ENCODE assay signal across 1 cellular context in the genomic region with DNA sequence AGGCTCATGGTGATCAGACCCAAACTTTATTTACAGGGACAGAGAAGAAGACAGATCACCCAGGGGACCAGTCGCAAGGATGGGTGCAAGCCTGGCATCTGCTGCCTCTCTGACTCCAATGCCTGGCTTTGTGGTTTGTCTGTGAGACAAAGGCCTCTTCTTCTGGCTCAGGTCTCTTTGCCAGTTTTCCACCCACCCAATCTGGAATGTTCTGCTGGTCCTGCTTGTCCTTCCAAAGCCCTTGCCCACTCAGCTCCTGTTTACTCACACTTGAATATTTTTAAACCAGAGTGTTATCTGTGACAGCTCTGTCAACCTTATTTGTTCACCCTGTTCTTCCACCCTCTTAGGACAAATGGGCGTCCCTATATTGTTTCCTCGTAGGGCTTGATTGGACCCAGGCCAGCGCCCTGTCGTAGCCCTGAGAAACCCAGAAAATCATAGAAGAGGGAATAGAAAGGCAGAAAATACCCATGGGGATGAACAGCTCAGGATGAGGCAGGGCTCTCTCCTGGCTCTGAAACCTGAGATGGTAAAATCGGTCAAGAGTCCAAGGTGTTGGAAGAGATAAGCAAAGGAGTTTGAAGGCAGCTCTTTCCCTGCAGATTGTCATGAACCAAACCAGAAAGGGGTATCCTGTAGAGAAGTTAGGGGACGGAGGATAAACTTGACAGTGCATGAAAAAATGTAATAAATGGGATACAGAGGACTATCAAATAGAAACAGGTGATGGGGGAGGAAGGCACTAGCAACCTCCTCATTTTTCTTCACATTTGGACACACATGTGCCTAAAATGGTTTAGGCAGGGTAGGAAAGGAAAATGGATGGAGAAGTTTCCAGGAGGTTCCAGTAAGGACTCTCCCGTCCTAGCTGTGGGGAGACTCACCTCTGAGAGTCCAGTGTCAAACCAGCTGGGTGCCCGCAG.
TF ChIP-seq lines count a peak whose summit lies in the region.

No MANE protein-coding gene starts in this region.

TF ChIP-seq in K562, 482 proteins besides CTCF, POLR2A, EP300 and RAD21 (continued from another document and continues in another):
- TF ChIP-seq, protein P1, sequence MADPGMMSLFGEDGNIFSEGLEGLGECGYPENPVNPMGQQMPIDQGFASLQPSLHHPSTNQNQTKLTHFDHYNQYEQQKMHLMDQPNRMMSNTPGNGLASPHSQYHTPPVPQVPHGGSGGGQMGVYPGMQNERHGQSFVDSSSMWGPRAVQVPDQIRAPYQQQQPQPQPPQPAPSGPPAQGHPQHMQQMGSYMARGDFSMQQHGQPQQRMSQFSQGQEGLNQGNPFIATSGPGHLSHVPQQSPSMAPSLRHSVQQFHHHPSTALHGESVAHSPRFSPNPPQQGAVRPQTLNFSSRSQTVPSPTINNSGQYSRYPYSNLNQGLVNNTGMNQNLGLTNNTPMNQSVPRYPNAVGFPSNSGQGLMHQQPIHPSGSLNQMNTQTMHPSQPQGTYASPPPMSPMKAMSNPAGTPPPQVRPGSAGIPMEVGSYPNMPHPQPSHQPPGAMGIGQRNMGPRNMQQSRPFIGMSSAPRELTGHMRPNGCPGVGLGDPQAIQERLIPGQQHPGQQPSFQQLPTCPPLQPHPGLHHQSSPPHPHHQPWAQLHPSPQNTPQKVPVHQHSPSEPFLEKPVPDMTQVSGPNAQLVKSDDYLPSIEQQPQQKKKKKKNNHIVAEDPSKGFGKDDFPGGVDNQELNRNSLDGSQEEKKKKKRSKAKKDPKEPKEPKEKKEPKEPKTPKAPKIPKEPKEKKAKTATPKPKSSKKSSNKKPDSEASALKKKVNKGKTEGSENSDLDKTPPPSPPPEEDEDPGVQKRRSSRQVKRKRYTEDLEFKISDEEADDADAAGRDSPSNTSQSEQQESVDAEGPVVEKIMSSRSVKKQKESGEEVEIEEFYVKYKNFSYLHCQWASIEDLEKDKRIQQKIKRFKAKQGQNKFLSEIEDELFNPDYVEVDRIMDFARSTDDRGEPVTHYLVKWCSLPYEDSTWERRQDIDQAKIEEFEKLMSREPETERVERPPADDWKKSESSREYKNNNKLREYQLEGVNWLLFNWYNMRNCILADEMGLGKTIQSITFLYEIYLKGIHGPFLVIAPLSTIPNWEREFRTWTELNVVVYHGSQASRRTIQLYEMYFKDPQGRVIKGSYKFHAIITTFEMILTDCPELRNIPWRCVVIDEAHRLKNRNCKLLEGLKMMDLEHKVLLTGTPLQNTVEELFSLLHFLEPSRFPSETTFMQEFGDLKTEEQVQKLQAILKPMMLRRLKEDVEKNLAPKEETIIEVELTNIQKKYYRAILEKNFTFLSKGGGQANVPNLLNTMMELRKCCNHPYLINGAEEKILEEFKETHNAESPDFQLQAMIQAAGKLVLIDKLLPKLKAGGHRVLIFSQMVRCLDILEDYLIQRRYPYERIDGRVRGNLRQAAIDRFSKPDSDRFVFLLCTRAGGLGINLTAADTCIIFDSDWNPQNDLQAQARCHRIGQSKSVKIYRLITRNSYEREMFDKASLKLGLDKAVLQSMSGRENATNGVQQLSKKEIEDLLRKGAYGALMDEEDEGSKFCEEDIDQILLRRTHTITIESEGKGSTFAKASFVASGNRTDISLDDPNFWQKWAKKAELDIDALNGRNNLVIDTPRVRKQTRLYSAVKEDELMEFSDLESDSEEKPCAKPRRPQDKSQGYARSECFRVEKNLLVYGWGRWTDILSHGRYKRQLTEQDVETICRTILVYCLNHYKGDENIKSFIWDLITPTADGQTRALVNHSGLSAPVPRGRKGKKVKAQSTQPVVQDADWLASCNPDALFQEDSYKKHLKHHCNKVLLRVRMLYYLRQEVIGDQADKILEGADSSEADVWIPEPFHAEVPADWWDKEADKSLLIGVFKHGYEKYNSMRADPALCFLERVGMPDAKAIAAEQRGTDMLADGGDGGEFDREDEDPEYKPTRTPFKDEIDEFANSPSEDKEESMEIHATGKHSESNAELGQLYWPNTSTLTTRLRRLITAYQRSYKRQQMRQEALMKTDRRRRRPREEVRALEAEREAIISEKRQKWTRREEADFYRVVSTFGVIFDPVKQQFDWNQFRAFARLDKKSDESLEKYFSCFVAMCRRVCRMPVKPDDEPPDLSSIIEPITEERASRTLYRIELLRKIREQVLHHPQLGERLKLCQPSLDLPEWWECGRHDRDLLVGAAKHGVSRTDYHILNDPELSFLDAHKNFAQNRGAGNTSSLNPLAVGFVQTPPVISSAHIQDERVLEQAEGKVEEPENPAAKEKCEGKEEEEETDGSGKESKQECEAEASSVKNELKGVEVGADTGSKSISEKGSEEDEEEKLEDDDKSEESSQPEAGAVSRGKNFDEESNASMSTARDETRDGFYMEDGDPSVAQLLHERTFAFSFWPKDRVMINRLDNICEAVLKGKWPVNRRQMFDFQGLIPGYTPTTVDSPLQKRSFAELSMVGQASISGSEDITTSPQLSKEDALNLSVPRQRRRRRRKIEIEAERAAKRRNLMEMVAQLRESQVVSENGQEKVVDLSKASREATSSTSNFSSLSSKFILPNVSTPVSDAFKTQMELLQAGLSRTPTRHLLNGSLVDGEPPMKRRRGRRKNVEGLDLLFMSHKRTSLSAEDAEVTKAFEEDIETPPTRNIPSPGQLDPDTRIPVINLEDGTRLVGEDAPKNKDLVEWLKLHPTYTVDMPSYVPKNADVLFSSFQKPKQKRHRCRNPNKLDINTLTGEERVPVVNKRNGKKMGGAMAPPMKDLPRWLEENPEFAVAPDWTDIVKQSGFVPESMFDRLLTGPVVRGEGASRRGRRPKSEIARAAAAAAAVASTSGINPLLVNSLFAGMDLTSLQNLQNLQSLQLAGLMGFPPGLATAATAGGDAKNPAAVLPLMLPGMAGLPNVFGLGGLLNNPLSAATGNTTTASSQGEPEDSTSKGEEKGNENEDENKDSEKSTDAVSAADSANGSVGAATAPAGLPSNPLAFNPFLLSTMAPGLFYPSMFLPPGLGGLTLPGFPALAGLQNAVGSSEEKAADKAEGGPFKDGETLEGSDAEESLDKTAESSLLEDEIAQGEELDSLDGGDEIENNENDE (IDR thresholded peaks at IDR 0.05; ENCODE audit: low read depth, low read length) = no peak
- peak; percentile 40; the same call in 1 of the 2 replicates for TF ChIP-seq GATA2 (CRISPR knock-in tag; IDR thresholded peaks at IDR 0.05)
- TF ChIP-seq ZNF644 (tag; IDR thresholded peaks at IDR 0.05; ENCODE audit: low read depth) = no peak
- TF ChIP-seq CBFA2T3 (IDR thresholded peaks at IDR 0.05) = peak; percentile 92
- TF ChIP-seq E2F8 (IDR thresholded peaks at IDR 0.05; ENCODE audit: low read depth, partially characterized antibody) = no peak
- TF ChIP-seq ZC3H8 (IDR thresholded peaks at IDR 0.05) = no peak
- TF ChIP-seq ZNF830 (CRISPR knock-in tag; IDR thresholded peaks at IDR 0.05) = no peak
- TF ChIP-seq GABPB2 (CRISPR knock-in tag; conservative IDR thresholded peaks at IDR 0.05) = no peak
- no peak for TF ChIP-seq MYNN (IDR thresholded peaks at IDR 0.05)
- no peak for TF ChIP-seq MYNN (CRISPR knock-in tag; IDR thresholded peaks at IDR 0.05)
- TF ChIP-seq EHMT2 (IDR thresholded peaks at IDR 0.05) = peak; percentile 93
- no peak for TF ChIP-seq ZNF707 (CRISPR knock-in tag; conservative IDR thresholded peaks at IDR 0.05)
- TF ChIP-seq, protein P2, sequence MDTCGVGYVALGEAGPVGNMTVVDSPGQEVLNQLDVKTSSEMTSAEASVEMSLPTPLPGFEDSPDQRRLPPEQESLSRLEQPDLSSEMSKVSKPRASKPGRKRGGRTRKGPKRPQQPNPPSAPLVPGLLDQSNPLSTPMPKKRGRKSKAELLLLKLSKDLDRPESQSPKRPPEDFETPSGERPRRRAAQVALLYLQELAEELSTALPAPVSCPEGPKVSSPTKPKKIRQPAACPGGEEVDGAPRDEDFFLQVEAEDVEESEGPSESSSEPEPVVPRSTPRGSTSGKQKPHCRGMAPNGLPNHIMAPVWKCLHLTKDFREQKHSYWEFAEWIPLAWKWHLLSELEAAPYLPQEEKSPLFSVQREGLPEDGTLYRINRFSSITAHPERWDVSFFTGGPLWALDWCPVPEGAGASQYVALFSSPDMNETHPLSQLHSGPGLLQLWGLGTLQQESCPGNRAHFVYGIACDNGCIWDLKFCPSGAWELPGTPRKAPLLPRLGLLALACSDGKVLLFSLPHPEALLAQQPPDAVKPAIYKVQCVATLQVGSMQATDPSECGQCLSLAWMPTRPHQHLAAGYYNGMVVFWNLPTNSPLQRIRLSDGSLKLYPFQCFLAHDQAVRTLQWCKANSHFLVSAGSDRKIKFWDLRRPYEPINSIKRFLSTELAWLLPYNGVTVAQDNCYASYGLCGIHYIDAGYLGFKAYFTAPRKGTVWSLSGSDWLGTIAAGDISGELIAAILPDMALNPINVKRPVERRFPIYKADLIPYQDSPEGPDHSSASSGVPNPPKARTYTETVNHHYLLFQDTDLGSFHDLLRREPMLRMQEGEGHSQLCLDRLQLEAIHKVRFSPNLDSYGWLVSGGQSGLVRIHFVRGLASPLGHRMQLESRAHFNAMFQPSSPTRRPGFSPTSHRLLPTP (IDR thresholded peaks at IDR 0.05; ENCODE audit: borderline replicate concordance, extremely low read depth, insufficient read length) = no peak
- TF ChIP-seq, protein P3, sequence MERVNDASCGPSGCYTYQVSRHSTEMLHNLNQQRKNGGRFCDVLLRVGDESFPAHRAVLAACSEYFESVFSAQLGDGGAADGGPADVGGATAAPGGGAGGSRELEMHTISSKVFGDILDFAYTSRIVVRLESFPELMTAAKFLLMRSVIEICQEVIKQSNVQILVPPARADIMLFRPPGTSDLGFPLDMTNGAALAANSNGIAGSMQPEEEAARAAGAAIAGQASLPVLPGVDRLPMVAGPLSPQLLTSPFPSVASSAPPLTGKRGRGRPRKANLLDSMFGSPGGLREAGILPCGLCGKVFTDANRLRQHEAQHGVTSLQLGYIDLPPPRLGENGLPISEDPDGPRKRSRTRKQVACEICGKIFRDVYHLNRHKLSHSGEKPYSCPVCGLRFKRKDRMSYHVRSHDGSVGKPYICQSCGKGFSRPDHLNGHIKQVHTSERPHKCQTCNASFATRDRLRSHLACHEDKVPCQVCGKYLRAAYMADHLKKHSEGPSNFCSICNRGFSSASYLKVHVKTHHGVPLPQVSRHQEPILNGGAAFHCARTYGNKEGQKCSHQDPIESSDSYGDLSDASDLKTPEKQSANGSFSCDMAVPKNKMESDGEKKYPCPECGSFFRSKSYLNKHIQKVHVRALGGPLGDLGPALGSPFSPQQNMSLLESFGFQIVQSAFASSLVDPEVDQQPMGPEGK (CRISPR knock-in tag; IDR thresholded peaks at IDR 0.05; ENCODE audit: borderline replicate concordance) = no peak
- no peak for TF ChIP-seq ZNF695 (CRISPR knock-in tag; IDR thresholded peaks at IDR 0.05)
- TF ChIP-seq ZNF551 (CRISPR knock-in tag; IDR thresholded peaks at IDR 0.05) = no peak
- TF ChIP-seq ZNF699 (CRISPR knock-in tag; IDR thresholded peaks at IDR 0.05; ENCODE audit: insufficient replicate concordance) = no peak
- TF ChIP-seq CREM (IDR thresholded peaks at IDR 0.05; ENCODE audit: low read depth) = 0 out of 2 replicates have a peak, but pooled peaks have one; percentile 26
- no peak for TF ChIP-seq ZBTB7A (IDR thresholded peaks at IDR 0.05; ENCODE audit: borderline replicate concordance, control insufficient read depth, low read depth, low read length)
- no peak for TF ChIP-seq KLF10 (CRISPR knock-in tag; IDR thresholded peaks at IDR 0.05)
- no peak for TF ChIP-seq POLR2AphosphoS2 (IDR thresholded peaks at IDR 0.05; ENCODE audit: low read length)
- TF ChIP-seq, protein P4, sequence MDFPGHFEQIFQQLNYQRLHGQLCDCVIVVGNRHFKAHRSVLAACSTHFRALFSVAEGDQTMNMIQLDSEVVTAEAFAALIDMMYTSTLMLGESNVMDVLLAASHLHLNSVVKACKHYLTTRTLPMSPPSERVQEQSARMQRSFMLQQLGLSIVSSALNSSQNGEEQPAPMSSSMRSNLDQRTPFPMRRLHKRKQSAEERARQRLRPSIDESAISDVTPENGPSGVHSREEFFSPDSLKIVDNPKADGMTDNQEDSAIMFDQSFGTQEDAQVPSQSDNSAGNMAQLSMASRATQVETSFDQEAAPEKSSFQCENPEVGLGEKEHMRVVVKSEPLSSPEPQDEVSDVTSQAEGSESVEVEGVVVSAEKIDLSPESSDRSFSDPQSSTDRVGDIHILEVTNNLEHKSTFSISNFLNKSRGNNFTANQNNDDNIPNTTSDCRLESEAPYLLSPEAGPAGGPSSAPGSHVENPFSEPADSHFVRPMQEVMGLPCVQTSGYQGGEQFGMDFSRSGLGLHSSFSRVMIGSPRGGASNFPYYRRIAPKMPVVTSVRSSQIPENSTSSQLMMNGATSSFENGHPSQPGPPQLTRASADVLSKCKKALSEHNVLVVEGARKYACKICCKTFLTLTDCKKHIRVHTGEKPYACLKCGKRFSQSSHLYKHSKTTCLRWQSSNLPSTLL (IDR thresholded peaks at IDR 0.05) = no peak
- TF ChIP-seq ZNF431 (CRISPR knock-in tag; IDR thresholded peaks at IDR 0.05) = no peak
- TF ChIP-seq HMG20B (CRISPR knock-in tag; IDR thresholded peaks at IDR 0.05) = no peak
- no peak for TF ChIP-seq CHD2 (IDR thresholded peaks at IDR 0.05; ENCODE audit: low read depth, low read length)
- TF ChIP-seq, protein P5, sequence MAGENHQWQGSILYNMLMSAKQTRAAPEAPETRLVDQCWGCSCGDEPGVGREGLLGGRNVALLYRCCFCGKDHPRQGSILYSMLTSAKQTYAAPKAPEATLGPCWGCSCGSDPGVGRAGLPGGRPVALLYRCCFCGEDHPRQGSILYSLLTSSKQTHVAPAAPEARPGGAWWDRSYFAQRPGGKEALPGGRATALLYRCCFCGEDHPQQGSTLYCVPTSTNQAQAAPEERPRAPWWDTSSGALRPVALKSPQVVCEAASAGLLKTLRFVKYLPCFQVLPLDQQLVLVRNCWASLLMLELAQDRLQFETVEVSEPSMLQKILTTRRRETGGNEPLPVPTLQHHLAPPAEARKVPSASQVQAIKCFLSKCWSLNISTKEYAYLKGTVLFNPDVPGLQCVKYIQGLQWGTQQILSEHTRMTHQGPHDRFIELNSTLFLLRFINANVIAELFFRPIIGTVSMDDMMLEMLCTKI (IDR thresholded peaks at IDR 0.05; ENCODE audit: partially characterized antibody) = no peak
- TF ChIP-seq MAX (CRISPR knock-in tag; IDR thresholded peaks at IDR 0.05) = no peak
- no peak; the same call in 1 of the 2 replicates for TF ChIP-seq NCOA6 (IDR thresholded peaks at IDR 0.05)
- TF ChIP-seq POLR2AphosphoS5 (IDR thresholded peaks at IDR 0.05; ENCODE audit: control insufficient read depth, insufficient read depth, low read depth, low read length) = peak; percentile 81
- no peak for TF ChIP-seq EZH2 (IDR thresholded peaks at IDR 0.05; ENCODE audit: borderline replicate concordance, low read depth, low read length)
- TF ChIP-seq GATAD2B (IDR thresholded peaks at IDR 0.05; ENCODE audit: borderline replicate concordance) = no peak
